10 cellular contexts compared by ENCODE assay signal in genomic region chr16:27364493-27365141, GRCh38. TPM values are rescaled to one million over a fixed set of nuclear protein-coding genes. Genes with fewer than 3 reads are reported as not detected.
DNase-seq lines count a peak whose midpoint lies in the region; ATAC-seq and TF ChIP-seq lines count a peak whose summit lies in the region.
"Had no signal": no experiment of that assay in that cellular context is flagged by ENCODE, and none has a peak within 500 bp of the region (broad histone marks: within the 10 kb centered on the region; RNA-seq: fewer than 3 reads in every experiment).

No MANE protein-coding gene starts in this region.

- no peaks in the 10 kb centered on the region; the same call in none of the 2 replicates for H3K36me3 ChIP-seq in PC-3 (ENCODE audit: low read depth, low read length)
- H3K36me3 ChIP-seq in endodermal cell (ENCODE audit: control insufficient read depth, insufficient read depth, low read length), result peaks cover 8% of the 10 kb centered on the region
- peaks cover 8 to 11% of the 10 kb centered on the region in 2 donors for H3K36me3 ChIP-seq in prostate gland

- no peaks in the 10 kb centered on the region for H3K9me2 ChIP-seq in PC-3 (replicated peaks; ENCODE audit: low read length)

- TF ChIP-seq CTCF in PC-3 (conservative IDR thresholded peaks at IDR 0.05; ENCODE audit: low read depth, low read length) (no peak), endodermal cell (conservative IDR thresholded peaks at IDR 0.05) (no peak), prostate gland (IDR thresholded peaks at IDR 0.05) (no peak), CD14-positive monocyte (IDR thresholded peaks at IDR 0.05) (no peak)

- H3K9ac ChIP-seq in PC-3 (ENCODE audit: low read length) (peak overlapping the region; percentile 69), endodermal cell (ENCODE audit: extremely low read depth, low read length, poor library complexity, severe bottlenecking) (no peak overlapping the region)

- H3K9me3 Mint-ChIP-seq in T-helper 1 cell treated with Interleukin-12 subunit alpha and Interleukin-12 subunit beta and Interleukin-4 antibody, amounts not matched to agents 30 μg/mL and 1 μg/mL, for 36 hours, result peaks cover 3% of the 10 kb centered on the region
- H3K9me3 Mint-ChIP-seq in endodermal cell (no peaks in the 10 kb centered on the region), CD14-positive monocyte (peaks cover 0 to 4% (median 1%) of the 10 kb centered on the region in 7 donors)

- peaks cover 47% of the 10 kb centered on the region for H3K36me3 Mint-ChIP-seq in T-helper 1 cell treated with Interleukin-12 subunit alpha and Interleukin-12 subunit beta and Interleukin-4 antibody, amounts not matched to agents 30 μg/mL and 1 μg/mL, for 36 hours (ENCODE audit: low read depth)
- peaks cover 23% of the 10 kb centered on the region for H3K36me3 Mint-ChIP-seq in endodermal cell (ENCODE audit: low read depth)
- H3K36me3 Mint-ChIP-seq in CD14-positive monocyte, result peaks cover 43 to 52% of the 10 kb centered on the region in 2 donors

- no peaks in the 10 kb centered on the region for H3F3A ChIP-seq in PC-3 (ENCODE audit: low read length, unreplicated experiment)

- intact Hi-C loops in PC-3 (cut with micrococcal nuclease) (loop anchor here (1.0 to 5.0 kb wide), 3 partner anchors 47 to 207 kb away; no protein-coding TSS in a partner anchor), prostate gland (cut with DNase I) (loop anchor here (5.0 kb wide), 3 partner anchors 52 to 207 kb away; partner anchors contain the start of gene IL4R), CD14-positive monocyte (cut with micrococcal nuclease) (loop anchor here (5.0 kb wide), 3 partner anchors 93 to 132 kb away; no protein-coding TSS in a partner anchor)

- H3K4me3 ChIP-seq in PC-3 (ENCODE audit: low read length) (no peak overlapping the region), endodermal cell (ENCODE audit: low read length) (no peak overlapping the region), prostate gland (no peak overlapping the region)

- peak overlapping the region; percentile 50 for H3K4me2 ChIP-seq in PC-3 (ENCODE audit: low read length)

- no peak overlapping the region for H2AFZ ChIP-seq in PC-3 (ENCODE audit: low read length)

- H3K27me3 ChIP-seq in PC-3 (ENCODE audit: low read length), result no peaks in the 10 kb centered on the region
- no peaks in the 10 kb centered on the region for H3K27me3 ChIP-seq in endodermal cell (ENCODE audit: control insufficient read depth, insufficient read depth, low read length, poor library complexity, severe bottlenecking)
- H3K27me3 ChIP-seq in prostate gland (replicated peaks; ENCODE audit: insufficient read depth), result no peaks in the 10 kb centered on the region

- peak overlapping the region; percentile 98 for H3K27ac ChIP-seq in PC-3 (ENCODE audit: low read length)
- H3K27ac ChIP-seq in endodermal cell (ENCODE audit: low read depth, low read length), result no peak overlapping the region
- peak overlapping the region in 1 of 2 donors; percentile 27 for H3K27ac ChIP-seq in prostate gland

- no peaks in the 10 kb centered on the region for H3K79me2 ChIP-seq in PC-3 (ENCODE audit: low read length)

- POLR2A ChIA-PET in PC-3 (lab: Charles Lee; ENCODE audit: unreplicated experiment), result no interaction called here

- no peak for TF ChIP-seq POLR2A in prostate gland (IDR thresholded peaks at IDR 0.05)

- peak overlapping the region; percentile 75 for H3K27ac Mint-ChIP-seq in T-helper 1 cell treated with Interleukin-12 subunit alpha and Interleukin-12 subunit beta and Interleukin-4 antibody, amounts not matched to agents 30 μg/mL and 1 μg/mL, for 36 hours
- peak overlapping the region; percentile 55 for H3K27ac Mint-ChIP-seq in endodermal cell
- H3K27ac Mint-ChIP-seq in CD14-positive monocyte, result peak overlapping the region in 2 of 7 donors; percentile 9 to 12

- no TSS peak for BruUV-seq in PC-3 (replicated peaks; lab: Mats Ljungman, UMichigan)

- H4K20me1 ChIP-seq in PC-3 (ENCODE audit: low read length), result no peaks in the 10 kb centered on the region

- no peak overlapping the region for H3K4me3 Mint-ChIP-seq in T-helper 1 cell treated with Interleukin-12 subunit alpha and Interleukin-12 subunit beta and Interleukin-4 antibody, amounts not matched to agents 30 μg/mL and 1 μg/mL, for 36 hours
- no peak overlapping the region for H3K4me3 Mint-ChIP-seq in endodermal cell
- H3K4me3 Mint-ChIP-seq in CD14-positive monocyte, result no peak overlapping the region

- peaks cover 35% of the 10 kb centered on the region for H3K4me1 Mint-ChIP-seq in T-helper 1 cell treated with Interleukin-12 subunit alpha and Interleukin-12 subunit beta and Interleukin-4 antibody, amounts not matched to agents 30 μg/mL and 1 μg/mL, for 36 hours (ENCODE audit: low read depth)
- H3K4me1 Mint-ChIP-seq in endodermal cell (peaks cover 8% of the 10 kb centered on the region), CD14-positive monocyte (peaks cover 19% of the 10 kb centered on the region)

- H3K9me3 ChIP-seq in PC-3 (ENCODE audit: low read length), result no peaks in the 10 kb centered on the region
- H3K9me3 ChIP-seq in endodermal cell (ENCODE audit: control insufficient read depth, low read length), result peaks cover under 1% of the 10 kb centered on the region
- no peaks in the 10 kb centered on the region for H3K9me3 ChIP-seq in prostate gland

- peak; percentile 71 for ATAC-seq in PC-3
- no peak for ATAC-seq in GM18498 (IDR thresholded peaks at IDR 0.05; ENCODE audit: unreplicated experiment)

- H3K4me1 ChIP-seq in PC-3 (ENCODE audit: insufficient read depth, low read length) (peaks cover 26% of the 10 kb centered on the region), endodermal cell (ENCODE audit: control insufficient read depth, insufficient read depth, low read length) (no peaks in the 10 kb centered on the region), prostate gland (replicated peaks) (no peaks in the 10 kb centered on the region)

- CTCF ChIA-PET in PC-3 (lab: Charles Lee), result no interaction called here

- H3K27me3 Mint-ChIP-seq in T-helper 1 cell treated with Interleukin-12 subunit alpha and Interleukin-12 subunit beta and Interleukin-4 antibody, amounts not matched to agents 30 μg/mL and 1 μg/mL, for 36 hours (ENCODE audit: low read depth), result no peaks in the 10 kb centered on the region
- no peaks in the 10 kb centered on the region for H3K27me3 Mint-ChIP-seq in endodermal cell (ENCODE audit: insufficient read depth)
- no peaks in the 10 kb centered on the region for H3K27me3 Mint-ChIP-seq in CD14-positive monocyte (ENCODE audit: low read depth in 3 of 3)

- DNase-seq in T-helper 1 cell (no peak), PC-3 (peak; percentile 79), endodermal cell (no peak), prostate gland (ENCODE audit: low spot score) (peak; percentile 67), nucleus accumbens (lab: John Stamatoyannopoulos, UW) (no peak), CD14-positive monocyte (ENCODE audit: low spot score) (no peak)
- DNase-seq: NCI-H345, T1000 had no signal

- 86 to 93% methylated on average over 2 to 6 of the region's 6 CpGs for WGBS in endodermal cell (ENCODE audit: insufficient coverage in 1 of 2, insufficient read length in 1 of 2), 2 experiments
- WGBS in prostate gland, result 37% methylated on average over 6 of the region's 6 CpGs

RNA-seq across cellular contexts. Expression of gene IL21R, which starts 37.4 kb away (rescaled TPM):
- 0.55 TPM in 1 of 2 replicates, not detected in the other for total RNA-seq in PC-3 (2014; rRNA removed)
- total RNA-seq in endodermal cell, result under 1 TPM in 1 of 2 donors, not detected in 1; 0.18 TPM
- 0.57 TPM for polyA plus RNA-seq in endodermal cell (2013, experiment 1 of 2)
- polyA plus RNA-seq in endodermal cell (2013, experiment 2 of 2), result 0.17 TPM
- under 1 TPM; 0.32 to 0.57 TPM for total RNA-seq in prostate gland
- 1 to 10 TPM; 1.0 to 1.7 TPM for polyA plus RNA-seq in CD14-positive monocyte

RNA-seq across cellular contexts. Expression of gene IL4R, which starts 50.8 kb away (rescaled TPM):
- total RNA-seq in PC-3 (2014; rRNA removed), result 25.1 and 32.1 TPM in 2 replicates
- 10 to 100 TPM; 30.6 to 31.6 TPM for total RNA-seq in endodermal cell
- polyA plus RNA-seq in endodermal cell (2013, experiment 1 of 2), result 8.0 TPM
- polyA plus RNA-seq in endodermal cell (2013, experiment 2 of 2), result 7.6 TPM
- total RNA-seq in prostate gland, result 10 to 100 TPM; 30.7 to 89.2 TPM
- polyA plus RNA-seq in CD14-positive monocyte, result 10 to 100 TPM; 25.1 to 35.6 TPM

Comparison
In these comparisons a context has a peak if more than half of its experiments do, and no peak if none do; other contexts are left out.
1. DNase-seq: peak in PC-3 (single experiment) and prostate gland (single experiment); none in T-helper 1 cell (0 of 5), endodermal cell (single experiment), nucleus accumbens (0 of 56) and CD14-positive monocyte (single experiment).